ENCODE assay signal across 18 cellular contexts in the genomic region with DNA sequence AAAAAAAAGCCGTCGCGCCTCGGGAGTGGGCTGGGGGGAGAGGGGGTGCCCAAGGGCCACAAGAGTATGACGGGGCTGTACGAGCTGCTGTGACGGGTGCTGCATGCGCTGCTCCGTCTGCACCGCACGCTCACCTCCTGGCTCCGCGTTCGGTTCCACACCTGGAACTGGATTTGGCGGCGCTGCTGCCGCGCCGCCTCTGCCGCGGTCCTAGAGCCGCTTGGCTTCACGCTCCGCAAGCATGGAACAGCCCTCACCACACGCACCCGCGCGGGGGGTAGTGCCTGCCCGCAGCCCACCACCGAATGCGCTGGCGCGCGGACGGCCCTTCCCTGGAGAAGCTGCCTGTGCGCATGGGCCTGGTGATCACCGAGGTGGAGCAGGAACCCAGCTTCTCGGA. TPM values are rescaled to one million over a fixed set of nuclear protein-coding genes. Genes with fewer than 3 reads are reported as not detected.
DNase-seq lines count a peak whose midpoint lies in the region; ATAC-seq and TF ChIP-seq lines count a peak whose summit lies in the region.
"Had no signal": no experiment of that assay in that cellular context is flagged by ENCODE, and none has a peak within 500 bp of the region (broad histone marks: within the 10 kb centered on the region; RNA-seq: fewer than 3 reads in every experiment).

No MANE protein-coding gene starts in this region.

- DNase-seq in BJ (ENCODE audit: low read depth), result no peak
- no peak for DNase-seq in T-helper 17 cell
- DNase-seq in fibroblast of lung (ENCODE audit: low read depth in 2 of 2), result no peak
- no peak for DNase-seq in neural crest cell (ENCODE audit: low read depth, low spot score)
- no peak for DNase-seq in hypothalamus (lab: John Stamatoyannopoulos, UW)
- DNase-seq: activated T-cell treated with anti-CD3 and anti-CD28 coated beads, Interleukin-2, amount 50 U/mL, for 48 hours; GDM1; Karpas-422; NCI-H2029 treated with DMSO at 0.1 percent for 48 hours; NK-92 treated with Interleukin-12 subunit alpha and Interleukin-12 subunit beta, amount 100 ng/mL, for 24 hours; stimulated activated CD4-positive, alpha-beta T cell treated with anti-CD3 and anti-CD28 coated beads, Interleukin-4, amount 100 ng/mL, for 4 hours had no signal

- H3K9me3 ChIP-seq in T-helper 17 cell (ENCODE audit: control insufficient read depth, low read length, poor library complexity, severe bottlenecking) (no peaks in the 10 kb centered on the region), fibroblast of lung (ENCODE audit: control insufficient read depth, insufficient read depth, low read depth, low read length) (no peaks in the 10 kb centered on the region)
- H3K9me3 ChIP-seq: gastroesophageal sphincter had no signal

- peak overlapping the region; percentile 19 for H3K4me3 Mint-ChIP-seq in T-helper 17 cell
- peak overlapping the region; percentile 27 for H3K4me3 Mint-ChIP-seq in neural crest cell
- H3K4me3 Mint-ChIP-seq: stimulated activated naive CD8-positive, alpha-beta T cell treated with anti-CD3 and anti-CD28 coated beads, Interleukin-15, Interleukin-2, amounts not matched to agents 100 ng/mL and 50 ng/mL, for 24 hours had no signal

- peak overlapping the region; percentile 13 for H3K4me2 ChIP-seq in fibroblast of lung (ENCODE audit: extremely low read depth, insufficient read depth, low read length)

- H3K27me3 ChIP-seq in BJ (ENCODE audit: control insufficient read depth, insufficient read depth, low read length) (no peaks in the 10 kb centered on the region), fibroblast of lung (ENCODE audit: control insufficient read depth, insufficient read depth, low read length) (no peaks in the 10 kb centered on the region)

- peaks cover 44% of the 10 kb centered on the region for H3K27me3 Mint-ChIP-seq in T-helper 17 cell
- peaks cover 29% of the 10 kb centered on the region for H3K27me3 Mint-ChIP-seq in neural crest cell (ENCODE audit: low read depth)

- H3K36me3 ChIP-seq in BJ (ENCODE audit: control insufficient read depth, insufficient read depth, low read length), result no peaks in the 10 kb centered on the region
- H3K36me3 ChIP-seq in fibroblast of lung (ENCODE audit: control insufficient read depth, insufficient read depth, low read length), result no peaks in the 10 kb centered on the region
- H3K36me3 ChIP-seq: gastroesophageal sphincter had no signal

- ATAC-seq in T-helper 17 cell (peak; percentile 36), GM19035 (IDR thresholded peaks at IDR 0.05; ENCODE audit: unreplicated experiment) (no peak), HG02970 (IDR thresholded peaks at IDR 0.05; ENCODE audit: low FRiP score, unreplicated experiment) (no peak), HG03280 (IDR thresholded peaks at IDR 0.05; ENCODE audit: unreplicated experiment) (no peak)
- ATAC-seq: gastroesophageal sphincter had no signal

- no peak overlapping the region for H3K27ac Mint-ChIP-seq in T-helper 17 cell
- H3K27ac Mint-ChIP-seq in neural crest cell (ENCODE audit: unreplicated experiment), result no peak overlapping the region
- H3K27ac Mint-ChIP-seq: stimulated activated naive CD8-positive, alpha-beta T cell treated with anti-CD3 and anti-CD28 coated beads, Interleukin-15, Interleukin-2, amounts not matched to agents 100 ng/mL and 50 ng/mL, for 24 hours had no signal

- H3K4me1 ChIP-seq in fibroblast of lung (ENCODE audit: control insufficient read depth, extremely low read depth, insufficient read depth, low read length), result no peaks in the 10 kb centered on the region

- no peak for TF ChIP-seq CTCF in BJ (IDR thresholded peaks at IDR 0.05; ENCODE audit: insufficient read depth, low read depth, low read length)
- no peak for TF ChIP-seq CTCF in fibroblast of lung (conservative IDR thresholded peaks at IDR 0.05 in 1 of 2, IDR thresholded peaks at IDR 0.05 in 1 of 2; ENCODE audit: low read depth in 1 of 2, low read length in 2 of 2)
- TF ChIP-seq CTCF in neural crest cell (conservative IDR thresholded peaks at IDR 0.05), result no peak

- H3K36me3 Mint-ChIP-seq in T-helper 17 cell (ENCODE audit: low read depth) (no peaks in the 10 kb centered on the region), neural crest cell (ENCODE audit: low read depth) (no peaks in the 10 kb centered on the region)

- H3K9ac ChIP-seq in fibroblast of lung (ENCODE audit: insufficient read depth, low read length), result no peak overlapping the region

- POLR2A ChIA-PET in BJ (lab: Charles Lee), result no interaction called here

- H2AFZ ChIP-seq in fibroblast of lung (ENCODE audit: low read length), result no peak overlapping the region

- no peak overlapping the region for H3K27ac ChIP-seq in fibroblast of lung (ENCODE audit: insufficient read depth, low read length)
- H3K27ac ChIP-seq: coronary artery, gastroesophageal sphincter had no signal

- no peaks in the 10 kb centered on the region for H4K20me1 ChIP-seq in fibroblast of lung (ENCODE audit: control insufficient read depth, extremely low read depth, insufficient read depth, low read length)

- H3K9me3 Mint-ChIP-seq in neural crest cell, result peaks cover 3% of the 10 kb centered on the region
- H3K9me3 Mint-ChIP-seq: stimulated activated naive CD8-positive, alpha-beta T cell treated with anti-CD3 and anti-CD28 coated beads, Interleukin-15, Interleukin-2, amounts not matched to agents 100 ng/mL and 50 ng/mL, for 24 hours had no signal

- CTCF ChIA-PET in BJ (lab: Yijun Ruan, JAX), result interaction anchor here (0.7 kb wide), 1 partner anchor 165 kb away, joined by 3 read pairs; no protein-coding TSS in a partner anchor

- H3K4me1 Mint-ChIP-seq in T-helper 17 cell (peaks cover 2% of the 10 kb centered on the region), neural crest cell (no peaks in the 10 kb centered on the region)

- H3K4me3 ChIP-seq in BJ (ENCODE audit: low read depth, low read length) (peak overlapping the region; percentile 11; the same call in 1 of the 2 replicates), fibroblast of lung (replicated peaks in 1 of 4; ENCODE audit: control extremely low read depth in 1 of 4, insufficient read depth in 1 of 4, low read depth in 3 of 4, low read length in 4 of 4) (no peak overlapping the region)
- H3K4me3 ChIP-seq: coronary artery had no signal

- no peaks in the 10 kb centered on the region for H3K79me2 ChIP-seq in fibroblast of lung (ENCODE audit: control insufficient read depth, insufficient read depth, low read length)

RNA-seq across cellular contexts. Expression of a gene that starts 18.8 kb away (rescaled TPM):
- polyA plus RNA-seq in BJ (2011; rRNA removed), result not detected in 2 replicates
- polyA minus RNA-seq in BJ (2011; rRNA and poly(A)+ RNA removed), result not detected in 2 replicates
- total RNA-seq in T-helper 17 cell, result not detected
- total RNA-seq in fibroblast of lung, result under 0.01 TPM in 1 of 2 replicates, not detected in the other
- 0.51 TPM in 1 of 2 replicates, not detected in the other for polyA plus RNA-seq in fibroblast of lung
- 0.73 TPM in 1 of 2 replicates, not detected in the other for polyA plus RNA-seq in fibroblast of lung (2012)
- not detected in 2 replicates for polyA minus RNA-seq in fibroblast of lung (ENCODE audit: low replicate concordance)
- not detected in 2 replicates for total RNA-seq in neural crest cell
- total RNA-seq: lung microvascular endothelial cell had no signal
